In the genomic region with DNA sequence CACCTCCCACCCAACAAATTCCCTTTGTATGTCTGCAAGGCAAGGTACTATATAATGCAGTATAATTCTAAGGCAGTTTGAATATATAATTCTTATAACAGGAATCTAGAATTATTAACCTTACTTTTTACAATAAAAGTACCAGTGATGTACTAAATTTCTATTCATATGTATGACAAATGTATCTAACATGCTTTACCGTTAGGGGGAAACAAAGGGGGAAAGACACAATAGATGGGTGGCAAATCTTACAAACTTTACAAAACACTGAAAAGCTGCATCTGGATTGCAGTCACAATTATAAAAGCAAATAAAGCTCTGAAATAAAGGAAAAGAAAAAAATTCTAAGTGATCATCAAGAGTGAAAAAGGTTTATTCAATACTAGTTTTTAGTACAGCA, we compare ENCODE assay signal across 12 cellular contexts. TPM values are rescaled to one million over a fixed set of nuclear protein-coding genes. Genes with fewer than 3 reads are reported as not detected.
A peak's percentile ranks its signal among the peaks of the same experiment; 100 is the strongest.
DNase-seq lines count a peak whose midpoint lies in the region; ATAC-seq and TF ChIP-seq lines count a peak whose summit lies in the region.
"Had no signal": no experiment of that assay in that cellular context is flagged by ENCODE, and none has a peak within 500 bp of the region (broad histone marks: within the 10 kb centered on the region; RNA-seq: fewer than 3 reads in every experiment).

No MANE protein-coding gene starts in this region.

- peak overlapping the region; percentile 43 for H3K27ac Mint-ChIP-seq in progenitor cell of endocrine pancreas
- H3K27ac Mint-ChIP-seq: naive B cell had no signal

- no peak for ATAC-seq in activated T-cell treated with anti-CD3 and anti-CD28 coated beads, Interleukin-2, amount 50 U/mL, for 4 hours

- H3K4me1 ChIP-seq in NT2/D1 (ENCODE audit: insufficient read depth, insufficient read length) = no peaks in the 10 kb centered on the region

- peaks cover 25% of the 10 kb centered on the region for H3K27me3 ChIP-seq in NT2/D1 (ENCODE audit: insufficient read depth, insufficient read length)

- peaks cover 27% of the 10 kb centered on the region for H3K4me1 Mint-ChIP-seq in progenitor cell of endocrine pancreas (ENCODE audit: low read depth)
- H3K4me1 Mint-ChIP-seq in activated T-cell treated with anti-CD3 and anti-CD28 coated beads, Interleukin-2, amount 50 U/mL, for 4 hours (ENCODE audit: low read depth) = peaks cover 25% of the 10 kb centered on the region

- H3K9me3 Mint-ChIP-seq in progenitor cell of endocrine pancreas (ENCODE audit: low read depth) = no peaks in the 10 kb centered on the region
- H3K9me3 Mint-ChIP-seq in activated T-cell treated with anti-CD3 and anti-CD28 coated beads, Interleukin-2, amount 50 U/mL, for 4 hours = no peaks in the 10 kb centered on the region

- peaks cover 3% of the 10 kb centered on the region for H3K36me3 Mint-ChIP-seq in progenitor cell of endocrine pancreas (ENCODE audit: insufficient read depth)
- no peaks in the 10 kb centered on the region for H3K36me3 Mint-ChIP-seq in activated T-cell treated with anti-CD3 and anti-CD28 coated beads, Interleukin-2, amount 50 U/mL, for 4 hours (ENCODE audit: insufficient read depth)
- H3K36me3 Mint-ChIP-seq: naive B cell had no signal

- no peak overlapping the region for H3K9ac ChIP-seq in NT2/D1 (ENCODE audit: insufficient read length, low read depth)

- H3K4me3 Mint-ChIP-seq in progenitor cell of endocrine pancreas (ENCODE audit: low read depth) = peak overlapping the region; percentile 95
- no peak overlapping the region for H3K4me3 Mint-ChIP-seq in activated T-cell treated with anti-CD3 and anti-CD28 coated beads, Interleukin-2, amount 50 U/mL, for 4 hours

- no peak for DNase-seq in GM12864 (ENCODE audit: low read depth)
- no peak for DNase-seq in NT2/D1 (ENCODE audit: low read depth, low spot score)
- no peak for DNase-seq in epithelial cell of proximal tubule (ENCODE audit: low read depth)
- DNase-seq in progenitor cell of endocrine pancreas (ENCODE audit: low spot score, unreplicated experiment) = no peak
- DNase-seq in MV-4-11 (lab: John Stamatoyannopoulos, UW) = no peak
- no peak for DNase-seq in activated T-cell treated with anti-CD3 and anti-CD28 coated beads, Interleukin-2, amount 50 U/mL, for 4 hours
- DNase-seq in activated gamma-delta T cell (lab: John Stamatoyannopoulos, UW) = no peak
- no peak for DNase-seq in LoVo (ENCODE audit: low spot score)
- DNase-seq: activated CD8-positive, alpha-beta memory T cell treated with anti-CD3 and anti-CD28 coated beads for 24 hours; naive B cell had no signal

- no peaks in the 10 kb centered on the region for H3K36me3 ChIP-seq in NT2/D1 (ENCODE audit: insufficient read depth, insufficient read length, low read length)

- H3K9me3 ChIP-seq in NT2/D1 (ENCODE audit: insufficient read depth, low read length) = no peaks in the 10 kb centered on the region

- TF ChIP-seq CTCF in GM12864 (IDR thresholded peaks at IDR 0.05; ENCODE audit: low read depth, low read length, missing control alignments) (peak; percentile 7), epithelial cell of proximal tubule (conservative IDR thresholded peaks at IDR 0.05; ENCODE audit: low read depth, low read length) (no peak), progenitor cell of endocrine pancreas (IDR thresholded peaks at IDR 0.05; ENCODE audit: unreplicated experiment) (peak; percentile 5)

- H3K27me3 Mint-ChIP-seq in progenitor cell of endocrine pancreas = no peaks in the 10 kb centered on the region
- H3K27me3 Mint-ChIP-seq in activated T-cell treated with anti-CD3 and anti-CD28 coated beads, Interleukin-2, amount 50 U/mL, for 4 hours (ENCODE audit: low read depth) = peaks cover 39% of the 10 kb centered on the region

- H3K4me3 ChIP-seq in GM12864 (ENCODE audit: low read depth, low read length) (peak overlapping the region; percentile 83), NT2/D1 (ENCODE audit: insufficient read length, low read depth) (peak overlapping the region; percentile 13), epithelial cell of proximal tubule (ENCODE audit: low read depth, low read length) (peak overlapping the region; percentile 83)

RNA-seq across cellular contexts. Expression of a gene that starts 2.3 kb away (rescaled TPM):
- total RNA-seq in epithelial cell of proximal tubule (3.3 and 6.1 TPM in 2 replicates), progenitor cell of endocrine pancreas (54.1 and 55.4 TPM in 2 replicates)
- 1 to 10 TPM; 1.3 to 1.7 (median 1.6) TPM for total RNA-seq in activated T-cell treated with anti-CD3 and anti-CD28 coated beads, Interleukin-2, amount 50 U/mL, for 4 hours

RNA-seq across cellular contexts. Expression of a gene that starts 44.7 kb away (rescaled TPM):
- total RNA-seq in epithelial cell of proximal tubule (71.6 and 117 TPM in 2 replicates), progenitor cell of endocrine pancreas (4.5 and 8.1 TPM in 2 replicates)
- total RNA-seq in activated T-cell treated with anti-CD3 and anti-CD28 coated beads, Interleukin-2, amount 50 U/mL, for 4 hours = under 1 TPM; 0.23 to 0.37 (median 0.24) TPM

RNA-seq across cellular contexts. Expression of a gene that starts 46.1 kb away (rescaled TPM):
- total RNA-seq in epithelial cell of proximal tubule (not detected in 2 replicates), progenitor cell of endocrine pancreas (not detected in 2 replicates)
- total RNA-seq in activated T-cell treated with anti-CD3 and anti-CD28 coated beads, Interleukin-2, amount 50 U/mL, for 4 hours = not detected
- total RNA-seq: dermis microvascular lymphatic vessel endothelial cell, NCI-H460 had no signal

Comparison
In these comparisons a context has a peak if more than half of its experiments do, and no peak if none do; other contexts are left out.
1. H3K4me3 ChIP-seq: peak in every context shown above with its lines; median percentile 83 in GM12864; 83 in epithelial cell of proximal tubule; 13 in NT2/D1.